Comparison of ENCODE assay signal across 9 cellular contexts in the genomic region with DNA sequence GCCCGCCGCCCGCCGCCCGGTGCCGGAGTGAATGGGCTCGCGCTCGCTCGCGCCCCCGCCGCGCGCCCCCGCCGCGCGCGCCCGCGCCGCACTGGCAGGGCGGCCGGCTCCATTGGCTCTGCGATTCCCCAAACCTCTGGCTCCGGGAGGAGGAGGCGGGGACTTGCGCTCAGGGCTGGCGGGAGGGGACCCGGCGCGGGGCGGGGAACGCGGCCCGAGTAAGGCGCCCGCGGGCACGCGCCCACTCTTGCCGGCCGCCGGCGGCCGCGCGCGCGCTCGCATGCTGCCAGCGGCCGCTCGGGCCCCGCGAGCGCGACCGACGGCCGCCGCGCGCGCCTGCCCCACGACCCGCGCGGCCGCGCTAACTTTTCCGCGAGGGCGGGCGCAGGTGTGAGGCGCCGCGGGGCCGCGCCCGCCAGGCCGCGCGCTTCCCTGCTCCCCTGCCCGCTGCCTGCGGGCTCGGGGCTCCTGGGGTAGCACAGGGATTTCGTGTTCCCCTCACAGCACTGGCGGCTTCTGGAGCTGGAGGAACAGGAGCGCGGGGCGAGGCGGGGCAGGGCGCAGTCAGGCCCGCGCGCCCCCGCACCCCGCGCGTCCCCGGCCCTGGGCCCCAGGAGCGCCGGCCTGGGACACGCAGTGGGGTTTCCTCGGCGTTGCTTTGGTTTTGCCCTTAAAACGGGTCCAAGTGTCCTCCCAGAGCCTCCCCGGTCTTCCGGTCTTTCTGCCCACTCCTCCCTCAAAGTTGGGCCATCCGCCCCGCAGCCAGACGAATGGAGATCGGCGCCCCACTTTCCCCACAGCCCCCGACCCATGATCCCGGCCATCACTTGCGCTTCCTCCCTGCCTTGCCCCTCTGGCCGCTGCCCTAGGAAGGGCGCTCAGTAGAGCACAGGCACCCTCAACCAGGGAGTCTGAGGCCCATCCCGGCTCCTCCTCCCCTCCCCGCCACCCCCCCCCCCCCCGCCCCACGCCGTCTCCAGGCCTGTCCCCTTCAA.
DNase-seq lines count a peak whose midpoint lies in the region; ATAC-seq, FAIRE-seq and TF ChIP-seq lines count a peak whose summit lies in the region.
"Had no signal": no experiment of that assay in that cellular context is flagged by ENCODE, and none has a peak within 500 bp of the region (broad histone marks: within the 10 kb centered on the region; RNA-seq: fewer than 3 reads in every experiment).

No MANE protein-coding gene starts in this region.

- H3K9me3 ChIP-seq in H9 (ENCODE audit: control insufficient read depth, low read depth, low read length) (no peaks in the 10 kb centered on the region), cardiac muscle cell (ENCODE audit: low read depth) (no peaks in the 10 kb centered on the region), pancreas (no peaks in the 10 kb centered on the region), thymus (ENCODE audit: control insufficient read depth) (no peaks in the 10 kb centered on the region)

- peak overlapping the region in 1 of 3 experiments; percentile 52; a peak in 2 of 7 replicates for H3K27ac Mint-ChIP-seq in H9

- WGBS in H9 (ENCODE audit: extremely low coverage, insufficient read length, low lambda C conversion rate): no CpG with 5 or more reads among the region's 126 CpGs
- WGBS in pancreas, 2 donors: 4 to 12% methylated on average over 50 to 125 of the region's 126 CpGs
- WGBS in thymus: 10% methylated on average over 115 of the region's 126 CpGs

- no peak overlapping the region for H3T11ph ChIP-seq in H9 (ENCODE audit: low read length)

- H3K27me3 ChIP-seq in H9 (ENCODE audit: insufficient read depth, low read length): no peaks in the 10 kb centered on the region
- no peaks in the 10 kb centered on the region for H3K27me3 ChIP-seq in cardiac muscle cell
- H3K27me3 ChIP-seq in pancreas: no peaks in the 10 kb centered on the region
- H3K27me3 ChIP-seq in thymus (ENCODE audit: control insufficient read depth, insufficient read depth): peaks cover 3% of the 10 kb centered on the region

- H3K4me2 ChIP-seq in H9 (ENCODE audit: insufficient read depth, insufficient read length, low read length): peak overlapping the region; percentile 32

- no peak overlapping the region for H4K91ac ChIP-seq in H9 (ENCODE audit: insufficient read length, low read depth, low read length)

- no peak overlapping the region for H2BK20ac ChIP-seq in H9 (ENCODE audit: low read depth, low read length, poor library complexity, severe bottlenecking)

- H3K9ac ChIP-seq in H9 (ENCODE audit: extremely low read depth, insufficient read length, low read length): no peak overlapping the region

- peak; percentile 71 to 86 (median 78) for ATAC-seq in pancreas

- intact Hi-C loops in pancreas (cut with DNase I): loop anchor here in 1 of 3 donors (5.0 kb wide), 1 partner anchor 167 kb away; no protein-coding TSS in a partner anchor

- DNase-seq in DMS114 treated with DMSO at 0.1 percent for 48 hours (lab: John Stamatoyannopoulos, UW; ENCODE audit: unreplicated experiment): peak; percentile 65
- peak; percentile 87 for DNase-seq in H9
- peak; percentile 74 for DNase-seq in NCI-H1092 (lab: John Stamatoyannopoulos, UW)
- peak; percentile 70 for DNase-seq in T follicular helper cell (ENCODE audit: low read depth)
- peak; percentile 26 for DNase-seq in activated naive CD8-positive, alpha-beta T cell treated with anti-CD3 and anti-CD28 coated beads, Interleukin-2, amount 50 U/mL, for 16 hours (ENCODE audit: low read depth, low spot score)
- peak; percentile 78 to 95 for DNase-seq in cardiac muscle cell (ENCODE audit: low read depth in 1 of 2, low spot score in 1 of 2)
- DNase-seq in pancreas: peak; percentile 89 to 95 (median 90)

- H3K27ac ChIP-seq in H9 (ENCODE audit: insufficient read length, low read depth, low read length) (no peak overlapping the region), cardiac muscle cell (peak overlapping the region; percentile 83), pancreas (peak overlapping the region; percentile 67 to 85 (median 78)), thymus (ENCODE audit: low read depth) (peak overlapping the region; percentile 58)

- no peak overlapping the region for H2AFZ ChIP-seq in H9 (ENCODE audit: low read length)

- H2BK15ac ChIP-seq in H9 (ENCODE audit: low read depth, low read length): no peak overlapping the region

- no peak for TF ChIP-seq CTCF in H9 (conservative IDR thresholded peaks at IDR 0.05)
- TF ChIP-seq CTCF in cardiac muscle cell (IDR thresholded peaks at IDR 0.05; ENCODE audit: low read depth, low read length): no peak
- TF ChIP-seq CTCF in pancreas (IDR thresholded peaks at IDR 0.05): no peak

- FAIRE-seq in pancreas (lab: Jason Lieb, UNC): no peak
- FAIRE-seq: endometrium had no signal

- peaks cover 36% of the 10 kb centered on the region for H3K27me3 Mint-ChIP-seq in H9 (ENCODE audit: low read depth)

- H2AK5ac ChIP-seq in H9 (ENCODE audit: insufficient read length, low read length): no peak overlapping the region

- H4K20me1 ChIP-seq in H9 (ENCODE audit: control insufficient read depth, insufficient read depth, insufficient read length): no peaks in the 10 kb centered on the region

- no peaks in the 10 kb centered on the region for H3K36me3 Mint-ChIP-seq in H9 (ENCODE audit: insufficient read depth in 1 of 3, low read depth in 3 of 3)

- H3K79me1 ChIP-seq in H9 (ENCODE audit: insufficient read depth, low read depth, low read length, poor library complexity, severe bottlenecking): no peaks in the 10 kb centered on the region

- H3K4ac ChIP-seq in H9 (ENCODE audit: low read depth, low read length): no peak overlapping the region

- H4K5ac ChIP-seq in H9 (ENCODE audit: insufficient read length, low read depth, low read length): no peak overlapping the region

- peak overlapping the region; percentile 8; the same call in 1 of the 2 replicates for H3K14ac ChIP-seq in H9 (ENCODE audit: insufficient read depth, low read length)

- H4K8ac ChIP-seq in H9 (replicated peaks; ENCODE audit: insufficient read length, low read depth, low read length): no peak overlapping the region

- no peak overlapping the region for H2BK5ac ChIP-seq in H9 (ENCODE audit: insufficient read length, low read length)

- peaks cover 20 to 35% of the 10 kb centered on the region in 2 experiments for H3K4me1 Mint-ChIP-seq in H9

- no peaks in the 10 kb centered on the region for H3K9me3 Mint-ChIP-seq in H9

- peaks cover 2% of the 10 kb centered on the region for H3K23me2 ChIP-seq in H9 (ENCODE audit: insufficient read length, low read depth, low read length, poor library complexity, severe bottlenecking)

- H3K36me3 ChIP-seq in cardiac muscle cell (no peaks in the 10 kb centered on the region), pancreas (no peaks in the 10 kb centered on the region), thymus (ENCODE audit: control insufficient read depth, insufficient read depth) (no peaks in the 10 kb centered on the region)

- peak overlapping the region; percentile 79 to 92 for H3K4me3 Mint-ChIP-seq in H9

- H3K4me3 ChIP-seq in cardiac muscle cell: peak overlapping the region; percentile 40
- H3K4me3 ChIP-seq in pancreas: peak overlapping the region in 3 of 4 donors; percentile 39 to 73 (median 58)
- H3K4me3 ChIP-seq in thymus (ENCODE audit: low read length): peak overlapping the region; percentile 91

- H3K18ac ChIP-seq in H9 (ENCODE audit: insufficient read length, low read depth, low read length): no peak overlapping the region

- no peak overlapping the region for H2BK120ac ChIP-seq in H9 (ENCODE audit: low read depth, low read length, poor library complexity, severe bottlenecking)

- H3K4me1 ChIP-seq in H9 (ENCODE audit: insufficient read depth, low read length) (0 out of 2 replicates have a peak, but pooled peaks cover 2% of the 10 kb centered on the region), cardiac muscle cell (ENCODE audit: low read depth) (peaks cover 21% of the 10 kb centered on the region), pancreas (peaks cover 10 to 23% (median 15%) of the 10 kb centered on the region in 3 donors), thymus (ENCODE audit: control insufficient read depth, insufficient read depth, low read length) (peaks cover 22% of the 10 kb centered on the region)

- no peak overlapping the region for H3K56ac ChIP-seq in H9 (ENCODE audit: insufficient read length, low read depth, low read length)

- no peak overlapping the region for H3K23ac ChIP-seq in H9 (ENCODE audit: insufficient read length, low read depth, low read length)

- H2BK12ac ChIP-seq in H9 (ENCODE audit: insufficient read length, low read depth, low read length): no peak overlapping the region

- no peaks in the 10 kb centered on the region; the same call in 1 of the 2 replicates for H3K79me2 ChIP-seq in H9 (ENCODE audit: insufficient read depth, low read length)

Comparison
In these comparisons a context has a peak if more than half of its experiments do, and no peak if none do; other contexts are left out.
1. DNase-seq: peak in every context shown above with its lines; median percentile 90 in pancreas; 87 in H9; 86 in cardiac muscle cell; 74 in NCI-H1092; 70 in T follicular helper cell; 65 in DMS114 treated with DMSO at 0.1 percent for 48 hours; 26 in activated naive CD8-positive, alpha-beta T cell treated with anti-CD3 and anti-CD28 coated beads, Interleukin-2, amount 50 U/mL, for 16 hours.
2. H3K4me3 ChIP-seq: peak in every context shown above with its lines; median percentile 91 in thymus; 58 in pancreas; 40 in cardiac muscle cell.